ENCODE assay signal across 18 cellular contexts in the genomic region with DNA sequence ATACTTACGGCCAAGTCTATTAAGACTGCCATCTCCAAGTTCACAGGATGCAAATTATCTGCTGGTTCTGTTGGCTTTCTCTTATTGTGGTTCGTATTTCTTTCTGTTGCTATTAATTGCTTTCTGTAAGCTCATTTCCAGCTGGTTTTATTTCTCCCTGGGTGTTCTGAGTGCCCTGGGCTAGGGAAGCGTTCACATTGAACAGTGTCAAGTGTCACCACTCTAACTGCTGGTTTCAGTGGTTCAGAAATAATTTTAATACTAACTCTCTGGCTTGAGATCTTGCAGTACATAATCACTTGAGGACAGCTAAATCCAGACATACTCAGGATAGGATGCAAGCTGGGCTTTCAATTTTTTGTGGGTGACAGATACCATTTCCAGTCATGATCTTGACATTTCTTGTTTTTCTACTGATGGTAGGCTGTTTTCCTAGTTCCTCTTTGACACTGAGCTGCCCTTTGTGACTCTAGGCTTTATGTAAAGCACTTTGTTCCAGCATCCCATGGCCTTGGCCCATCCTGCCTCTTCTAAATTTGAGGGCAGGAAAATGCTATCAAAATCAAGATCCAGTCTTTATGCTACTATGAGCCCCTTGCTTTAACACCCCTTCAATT.
DNase-seq lines count a peak whose midpoint lies in the region; ATAC-seq lines count a peak whose summit lies in the region.
"Had no signal": no experiment of that assay in that cellular context is flagged by ENCODE, and none has a peak within 500 bp of the region (broad histone marks: within the 10 kb centered on the region; RNA-seq: fewer than 3 reads in every experiment).

No MANE protein-coding gene starts in this region.

- DNase-seq in DMS79 treated with DMSO at 0.1 percent for 48 hours (lab: John Stamatoyannopoulos, UW) (peak; percentile 61), NCI-H128 (lab: John Stamatoyannopoulos, UW; ENCODE audit: unreplicated experiment) (peak; percentile 40), NCI-H2227 (lab: John Stamatoyannopoulos, UW; ENCODE audit: unreplicated experiment) (peak; percentile 57), myocyte (ENCODE audit: low read depth) (peak; percentile 52), COR-L47 (lab: John Stamatoyannopoulos, UW) (no peak), HUDEP-2 (lab: John Stamatoyannopoulos, UW; ENCODE audit: unreplicated experiment in 76 of 76) (no peak)
- DNase-seq: activated CD4-positive, alpha-beta T cell treated with anti-CD3 and anti-CD28 coated beads, Interleukin-2, amount 50 U/mL, for 4 hours; activated CD4-positive, CD25-positive, alpha-beta regulatory T cell; activated CD8-positive, alpha-beta memory T cell treated with anti-CD3 and anti-CD28 coated beads, Interleukin-2, amount 50 U/mL, for 4 hours; amygdala; Karpas-422; left ventricle myocardium inferior; natural killer cell; NCI-H187 treated with DMSO at 0.1 percent for 48 hours; T-helper 1 cell; trophoblast cell had no signal

- no peak for ATAC-seq in GM21360 (IDR thresholded peaks at IDR 0.05; ENCODE audit: unreplicated experiment)
- ATAC-seq: GM23338, natural killer cell had no signal

Comparison
In these comparisons a context has a peak if more than half of its experiments do, and no peak if none do; other contexts are left out.
1. DNase-seq: peak in DMS79 treated with DMSO at 0.1 percent for 48 hours (single experiment), NCI-H128 (single experiment), NCI-H2227 (single experiment) and myocyte (single experiment); none in COR-L47 (single experiment) and HUDEP-2 (0 of 76).